ENCODE assay signal across 6 cellular contexts in the genomic region with DNA sequence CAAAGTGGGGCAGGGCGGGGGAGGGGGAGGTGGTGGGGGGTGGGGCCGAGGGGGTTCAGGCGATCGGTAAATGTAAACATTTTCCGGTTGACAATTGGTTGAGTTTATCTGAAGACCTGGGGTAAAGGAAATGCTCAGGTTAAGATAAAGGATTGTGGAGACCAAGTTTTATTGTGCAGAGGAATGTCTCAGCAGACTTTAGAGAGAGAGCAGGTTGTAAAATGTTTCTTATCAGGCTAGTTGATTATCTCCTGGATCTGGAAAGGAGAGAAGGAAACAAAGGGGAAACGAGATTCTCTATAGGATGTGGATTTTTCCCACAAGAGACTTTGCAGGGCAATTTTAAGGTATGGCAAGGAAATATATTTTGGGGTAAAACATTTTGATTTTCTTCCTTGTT. TPM values are rescaled to one million over a fixed set of nuclear protein-coding genes. Genes with fewer than 3 reads are reported as not detected.
DNase-seq lines count a peak whose midpoint lies in the region; ATAC-seq and TF ChIP-seq lines count a peak whose summit lies in the region.
"Not testable (repeated sequence)": the region's sequence is repeated elsewhere in the genome, so short reads cannot be mapped to it uniquely, and the experiment has no call there.

No MANE protein-coding gene starts in this region.

- TF ChIP-seq CTCF in Caco-2 (IDR thresholded peaks at IDR 0.05; ENCODE audit: insufficient read depth in 1 of 2, low read depth in 1 of 2, low read length in 1 of 2, severe bottlenecking in 1 of 2, unreplicated experiment in 1 of 2); WTC11 (IDR thresholded peaks at IDR 0.05); hepatocyte (IDR thresholded peaks at IDR 0.05; ENCODE audit: poor library complexity); progenitor cell of endocrine pancreas (IDR thresholded peaks at IDR 0.05; ENCODE audit: unreplicated experiment): not testable (repeated sequence)

- intact Hi-C loops in Caco-2 (cut with micrococcal nuclease; ENCODE audit: unreplicated experiment): not testable (repeated sequence)

- POLR2A ChIA-PET in Caco-2 (lab: Charles Lee); WTC11 (lab: Charles Lee): not testable (repeated sequence)

- H3K9me3 ChIP-seq in Caco-2; HUES64 (ENCODE audit: insufficient read depth, low read depth, low read length); hepatocyte (ENCODE audit: low read depth): not testable (repeated sequence)

- not testable (repeated sequence) for H3K27me3 Mint-ChIP-seq in Caco-2 (ENCODE audit: insufficient read depth, unreplicated experiment); WTC11 (ENCODE audit: low read depth); progenitor cell of endocrine pancreas

- H3K4me3 Mint-ChIP-seq in Caco-2 (ENCODE audit: unreplicated experiment) (peak overlapping the region; percentile 60), WTC11 (peak overlapping the region; percentile 22; the same call in 1 of the 2 replicates), progenitor cell of endocrine pancreas (ENCODE audit: low read depth) (peak overlapping the region; percentile 60)

- not testable (repeated sequence) for H3K23ac ChIP-seq in mesendoderm (ENCODE audit: low read length)

- WGBS in HUES64: 26% methylated on average over 5 of the region's 6 CpGs
- 0% methylated on average over 1 of the region's 6 CpGs for WGBS in hepatocyte (ENCODE audit: low lambda C conversion rate, missing lambda C conversion rate)
- no CpG with 5 or more reads among the region's 6 CpGs for WGBS in mesendoderm (ENCODE audit: extremely low coverage, insufficient coverage, low lambda C conversion rate)

- not testable (repeated sequence) for H3K9ac ChIP-seq in HUES64 (ENCODE audit: low read depth, low read length); mesendoderm (ENCODE audit: low read length)

- not testable (repeated sequence) for H4K8ac ChIP-seq in mesendoderm (ENCODE audit: low read depth, low read length)

- BruUV-seq in Caco-2 (replicated peaks; lab: Mats Ljungman, UMichigan): not testable (repeated sequence)

- H2AFZ ChIP-seq in hepatocyte: not testable (repeated sequence)

- not testable (repeated sequence) for H3K9me3 Mint-ChIP-seq in Caco-2 (ENCODE audit: unreplicated experiment); WTC11; progenitor cell of endocrine pancreas (ENCODE audit: low read depth)

- H3K56ac ChIP-seq in mesendoderm (ENCODE audit: low read length): not testable (repeated sequence)

- H3K4me1 Mint-ChIP-seq in Caco-2 (ENCODE audit: low read depth, unreplicated experiment) (peaks cover 22% of the 10 kb centered on the region), WTC11 (peaks cover 53% of the 10 kb centered on the region), progenitor cell of endocrine pancreas (ENCODE audit: low read depth) (peaks cover 38% of the 10 kb centered on the region)

- not testable (repeated sequence) for ATAC-seq in WTC11

- not testable (repeated sequence) for H2BK5ac ChIP-seq in mesendoderm (ENCODE audit: low read length)

- not testable (repeated sequence) for H3K27ac Mint-ChIP-seq in Caco-2 (ENCODE audit: unreplicated experiment)
- peak overlapping the region; percentile 91 for H3K27ac Mint-ChIP-seq in WTC11
- peak overlapping the region; percentile 65 for H3K27ac Mint-ChIP-seq in progenitor cell of endocrine pancreas

- not testable (repeated sequence) for H2BK15ac ChIP-seq in mesendoderm (replicated peaks; ENCODE audit: low read depth)

- H3K4me1 ChIP-seq in Caco-2 (peaks cover 13% of the 10 kb centered on the region), HUES64 (ENCODE audit: insufficient read depth, low read length) (peaks cover 26% of the 10 kb centered on the region), mesendoderm (ENCODE audit: control insufficient read depth, low read depth, low read length) (peaks cover 17% of the 10 kb centered on the region)
- H3K4me1 ChIP-seq in hepatocyte (ENCODE audit: insufficient read depth): not testable (repeated sequence)

- not testable (repeated sequence) for H3K4me3 ChIP-seq in Caco-2 (ENCODE audit: low read depth, low read length); HUES64 (ENCODE audit: low read length); hepatocyte; mesendoderm (ENCODE audit: low read length)

- H2AK5ac ChIP-seq in mesendoderm (ENCODE audit: low read length): not testable (repeated sequence)

- not testable (repeated sequence) for H3K18ac ChIP-seq in mesendoderm (ENCODE audit: low read length)

- 0 out of 2 replicates have a peak overlapping the region, but pooled peaks have one; percentile 13 for H3K27ac ChIP-seq in HUES64 (ENCODE audit: low read depth, low read length)
- not testable (repeated sequence) for H3K27ac ChIP-seq in hepatocyte; mesendoderm (ENCODE audit: low read depth, low read length)

- not testable (repeated sequence) for H3K27me3 ChIP-seq in Caco-2 (replicated peaks; ENCODE audit: control insufficient read depth, insufficient read depth, low read length); HUES64 (ENCODE audit: insufficient read depth, low read length); hepatocyte; mesendoderm (ENCODE audit: insufficient read depth, low read length, poor library complexity)

- CTCF ChIA-PET in Caco-2 (lab: Charles Lee) (interaction anchor here (0.6 to 1.1 kb wide), 2 partner anchors 43 to 294 kb away, joined by 4 to 5 read pairs; no protein-coding TSS in a partner anchor), WTC11 (lab: Charles Lee) (interaction anchor here (0.7 kb wide), 1 partner anchor 83 kb away, joined by 4 read pairs; no protein-coding TSS in a partner anchor)

- H2BK120ac ChIP-seq in mesendoderm (ENCODE audit: low read depth, low read length): not testable (repeated sequence)

- not testable (repeated sequence) for H4K5ac ChIP-seq in mesendoderm (ENCODE audit: low read length)

- H3K79me2 ChIP-seq in hepatocyte; mesendoderm (ENCODE audit: control insufficient read depth, insufficient read depth, low read length): not testable (repeated sequence)

- H3K79me1 ChIP-seq in mesendoderm (ENCODE audit: low read length): not testable (repeated sequence)

- not testable (repeated sequence) for H4K20me1 ChIP-seq in hepatocyte (ENCODE audit: insufficient read depth, poor library complexity, severe bottlenecking)

- not testable (repeated sequence) for H3K4ac ChIP-seq in mesendoderm (ENCODE audit: low read depth, low read length)

- not testable (repeated sequence) for H3K36me3 Mint-ChIP-seq in Caco-2 (ENCODE audit: insufficient read depth, unreplicated experiment); WTC11; progenitor cell of endocrine pancreas (ENCODE audit: insufficient read depth)

- H3K36me3 ChIP-seq in Caco-2 (ENCODE audit: control insufficient read depth, insufficient read depth, low read length); HUES64 (ENCODE audit: insufficient read depth, low read length); hepatocyte (replicated peaks; ENCODE audit: insufficient read depth, low read depth); mesendoderm (ENCODE audit: control insufficient read depth, insufficient read depth, low read length): not testable (repeated sequence)

- peak overlapping the region; percentile 66 for H3K4me2 ChIP-seq in hepatocyte
- not testable (repeated sequence) for H3K4me2 ChIP-seq in mesendoderm (ENCODE audit: low read length)

- H3K9me2 ChIP-seq in hepatocyte (replicated peaks; ENCODE audit: insufficient read depth): not testable (repeated sequence)

- DNase-seq in Caco-2 (peak in 1 of 2 experiments; percentile 30), mesendoderm (peak; percentile 90)
- DNase-seq in WTC11 (ENCODE audit: low spot score); hepatocyte (ENCODE audit: low spot score); progenitor cell of endocrine pancreas (ENCODE audit: low spot score, unreplicated experiment): not testable (repeated sequence)

RNA-seq across cellular contexts. Expression of gene TNRC6C, which starts 22.8 kb away (rescaled TPM):
- 17.9 and 19.5 TPM in 2 replicates for total RNA-seq in Caco-2 (2022)
- polyA plus RNA-seq in HUES64 (2013, experiment 1 of 2): 7.9 TPM
- polyA plus RNA-seq in HUES64 (2013, experiment 2 of 2): 8.4 TPM
- total RNA-seq in WTC11 (2021): 39.9 to 52.3 TPM (median 41.8 TPM) in 3 replicates
- 3.5 and 4.2 TPM in 2 replicates for total RNA-seq in hepatocyte
- 5.1 and 5.6 TPM in 2 replicates for polyA plus RNA-seq in hepatocyte
- polyA plus RNA-seq in mesendoderm (2013, experiment 1 of 2): 3.7 TPM
- polyA plus RNA-seq in mesendoderm (2013, experiment 2 of 2): 3.7 TPM
- total RNA-seq in progenitor cell of endocrine pancreas: 37.4 and 38.3 TPM in 2 replicates
